9 cellular contexts compared by ENCODE assay signal in the genomic region with DNA sequence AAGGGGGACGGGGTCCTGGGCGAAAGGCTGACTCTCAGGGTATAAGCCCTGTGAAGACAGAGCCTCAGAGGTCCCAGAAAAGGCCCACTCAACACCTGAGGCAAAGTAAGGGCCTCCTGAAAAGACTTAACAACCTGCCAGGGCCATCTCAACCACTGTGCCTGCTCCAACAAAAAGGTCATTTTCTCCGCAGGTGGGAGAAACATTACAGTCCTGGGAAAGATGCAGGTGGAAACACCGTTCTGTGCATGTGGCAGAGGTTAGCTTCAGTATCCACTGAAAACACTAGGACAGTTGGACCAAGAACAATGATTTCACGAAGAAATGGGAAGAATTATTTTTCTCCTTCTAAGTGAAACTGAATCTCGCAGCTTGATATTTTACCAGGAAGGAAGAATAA. TPM values are rescaled to one million over a fixed set of nuclear protein-coding genes. Genes with fewer than 3 reads are reported as not detected.
DNase-seq lines count a peak whose midpoint lies in the region; ATAC-seq and TF ChIP-seq lines count a peak whose summit lies in the region.
"Had no signal": no experiment of that assay in that cellular context is flagged by ENCODE, and none has a peak within 500 bp of the region (broad histone marks: within the 10 kb centered on the region; RNA-seq: fewer than 3 reads in every experiment).

No MANE protein-coding gene starts in this region.

- peaks cover 95% of the 10 kb centered on the region for H3K79me2 ChIP-seq in OCI-LY3 (ENCODE audit: low read length)

- peak overlapping the region; percentile 79 for H3K4me2 ChIP-seq in OCI-LY3 (ENCODE audit: low read length)

- H3K9me3 ChIP-seq in OCI-LY3 (ENCODE audit: insufficient read depth, low read length), result no peaks in the 10 kb centered on the region
- H3K9me3 ChIP-seq in breast epithelium, result no peaks in the 10 kb centered on the region

- no peak for DNase-seq in T-helper 1 cell
- DNase-seq in breast epithelium (ENCODE audit: low spot score in 2 of 2), result no peak
- no peak for DNase-seq in progenitor cell of endocrine pancreas (ENCODE audit: low spot score, unreplicated experiment)
- DNase-seq in NCI-H2196 treated with DMSO at 0.1 percent for 48 hours (lab: John Stamatoyannopoulos, UW; ENCODE audit: unreplicated experiment), result no peak
- DNase-seq in NCI-H1694 (lab: John Stamatoyannopoulos, UW), result no peak
- DNase-seq: DMS53 had no signal

- no peaks in the 10 kb centered on the region for H3K27me3 ChIP-seq in OCI-LY3 (ENCODE audit: low read depth, low read length)
- H3K27me3 ChIP-seq in breast epithelium, result no peaks in the 10 kb centered on the region

- H3K4me3 ChIP-seq in OCI-LY3 (ENCODE audit: low read length), result peak overlapping the region; percentile 43
- H3K4me3 ChIP-seq in breast epithelium, result no peak overlapping the region

- H2AFZ ChIP-seq in OCI-LY3 (ENCODE audit: low read depth, low read length), result no peak overlapping the region

- intact Hi-C loops in breast epithelium (cut with DNase I; ENCODE audit: low total_unique reads), result no loop called here

- no peaks in the 10 kb centered on the region for H3K9me3 Mint-ChIP-seq in T-helper 1 cell treated with Interleukin-12 subunit alpha and Interleukin-12 subunit beta and Interleukin-4 antibody, amounts not matched to agents 30 μg/mL and 1 μg/mL, for 36 hours
- no peaks in the 10 kb centered on the region for H3K9me3 Mint-ChIP-seq in progenitor cell of endocrine pancreas (ENCODE audit: low read depth)

- H3K36me3 ChIP-seq in OCI-LY3 (replicated peaks; ENCODE audit: low read depth, low read length), result no peaks in the 10 kb centered on the region
- no peaks in the 10 kb centered on the region for H3K36me3 ChIP-seq in breast epithelium

- no peak for TF ChIP-seq POLR2A in breast epithelium (IDR thresholded peaks at IDR 0.05)

- H3K27ac Mint-ChIP-seq in T-helper 1 cell treated with Interleukin-12 subunit alpha and Interleukin-12 subunit beta and Interleukin-4 antibody, amounts not matched to agents 30 μg/mL and 1 μg/mL, for 36 hours, result peak overlapping the region; percentile 88
- H3K27ac Mint-ChIP-seq in progenitor cell of endocrine pancreas, result peak overlapping the region; percentile 79

- peak overlapping the region; percentile 68 for H3K4me3 Mint-ChIP-seq in T-helper 1 cell treated with Interleukin-12 subunit alpha and Interleukin-12 subunit beta and Interleukin-4 antibody, amounts not matched to agents 30 μg/mL and 1 μg/mL, for 36 hours
- no peak overlapping the region for H3K4me3 Mint-ChIP-seq in progenitor cell of endocrine pancreas (ENCODE audit: low read depth)

- peaks cover 55% of the 10 kb centered on the region for H4K20me1 ChIP-seq in OCI-LY3 (ENCODE audit: insufficient read depth, low read length)

- TF ChIP-seq CTCF in OCI-LY3 (IDR thresholded peaks at IDR 0.05; ENCODE audit: low read depth, low read length) (no peak), breast epithelium (IDR thresholded peaks at IDR 0.05) (no peak), progenitor cell of endocrine pancreas (IDR thresholded peaks at IDR 0.05; ENCODE audit: unreplicated experiment) (no peak)

- H3K27me3 Mint-ChIP-seq in T-helper 1 cell treated with Interleukin-12 subunit alpha and Interleukin-12 subunit beta and Interleukin-4 antibody, amounts not matched to agents 30 μg/mL and 1 μg/mL, for 36 hours (ENCODE audit: low read depth), result no peaks in the 10 kb centered on the region
- H3K27me3 Mint-ChIP-seq in progenitor cell of endocrine pancreas, result no peaks in the 10 kb centered on the region

- peaks cover 10% of the 10 kb centered on the region for H3K36me3 Mint-ChIP-seq in T-helper 1 cell treated with Interleukin-12 subunit alpha and Interleukin-12 subunit beta and Interleukin-4 antibody, amounts not matched to agents 30 μg/mL and 1 μg/mL, for 36 hours (ENCODE audit: low read depth)
- H3K36me3 Mint-ChIP-seq in progenitor cell of endocrine pancreas (ENCODE audit: insufficient read depth), result no peaks in the 10 kb centered on the region

- ATAC-seq in HG03280 (IDR thresholded peaks at IDR 0.05; ENCODE audit: unreplicated experiment), result no peak

- 0 out of 2 replicates have a peak overlapping the region, but pooled peaks have one; percentile 3 for H3K9ac ChIP-seq in OCI-LY3 (ENCODE audit: low read length)

- peaks cover 72% of the 10 kb centered on the region for H3K4me1 Mint-ChIP-seq in T-helper 1 cell treated with Interleukin-12 subunit alpha and Interleukin-12 subunit beta and Interleukin-4 antibody, amounts not matched to agents 30 μg/mL and 1 μg/mL, for 36 hours (ENCODE audit: low read depth)
- H3K4me1 Mint-ChIP-seq in progenitor cell of endocrine pancreas (ENCODE audit: low read depth), result peaks cover 54% of the 10 kb centered on the region

- H3K4me1 ChIP-seq in OCI-LY3 (ENCODE audit: low read length), result peaks cover 99% of the 10 kb centered on the region
- no peaks in the 10 kb centered on the region for H3K4me1 ChIP-seq in breast epithelium

- peak overlapping the region; percentile 56; the same call in 1 of the 2 replicates for H3K27ac ChIP-seq in OCI-LY3 (ENCODE audit: low read length)
- H3K27ac ChIP-seq in breast epithelium, result peak overlapping the region; percentile 34 to 68

RNA-seq across cellular contexts. Expression of a gene that starts 50.9 kb away (rescaled TPM):
- 10 to 100 TPM in 2 of 3 donors, 1 to 10 TPM in 1; 5.8 to 25.9 (median 19.3) TPM for total RNA-seq in breast epithelium
- total RNA-seq in progenitor cell of endocrine pancreas, result 78.1 and 85.5 TPM in 2 replicates
